In the genomic region with DNA sequence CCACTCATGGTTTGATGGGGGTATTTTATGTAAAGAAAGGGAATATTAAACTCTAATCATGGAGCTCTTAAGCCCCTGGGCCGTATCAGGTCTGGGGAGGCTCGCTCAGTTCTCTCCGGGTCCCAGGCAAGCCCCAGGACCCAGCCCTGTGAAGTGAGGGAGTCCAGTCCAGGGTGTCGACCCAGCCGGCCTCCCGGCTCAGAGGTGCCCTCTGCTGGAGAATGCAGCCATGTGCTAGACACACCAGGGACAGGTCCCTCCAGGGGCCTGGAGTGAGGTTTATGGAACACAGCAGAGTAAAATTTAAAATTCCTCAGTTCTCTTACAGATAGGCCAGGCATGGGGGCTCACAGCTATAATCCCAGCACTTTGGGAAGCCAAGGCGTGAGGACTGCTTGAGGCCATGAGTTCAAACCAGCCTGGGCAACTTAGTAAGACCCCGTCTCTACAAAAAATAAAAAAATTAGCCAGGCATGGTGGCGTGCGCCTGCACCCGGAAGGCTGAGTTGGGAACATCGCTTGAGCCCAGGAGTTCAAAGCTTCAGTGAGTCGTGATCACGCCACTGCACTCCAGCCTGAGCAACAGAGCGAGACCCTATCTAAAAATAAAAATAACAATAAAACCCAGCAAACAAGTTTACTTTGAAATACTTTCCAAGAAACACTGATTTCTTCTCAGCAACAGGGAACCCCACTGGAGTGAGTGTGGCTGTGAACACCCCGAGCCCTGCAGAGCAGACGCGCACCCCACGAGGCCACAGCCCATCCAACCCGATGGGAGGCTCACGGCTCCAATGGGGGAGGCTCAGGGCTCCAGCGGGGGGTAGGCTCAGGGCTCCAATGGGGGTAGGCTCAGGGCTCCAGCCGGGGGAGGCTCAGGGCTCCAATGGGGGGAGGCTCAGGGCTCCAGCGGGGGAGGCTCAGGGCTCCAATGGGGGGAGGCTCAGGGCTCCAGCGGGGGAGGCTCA, we compare ENCODE assay signal across 7 cellular contexts.
DNase-seq lines count a peak whose midpoint lies in the region; ATAC-seq and TF ChIP-seq lines count a peak whose summit lies in the region.

No MANE protein-coding gene starts in this region.

- CTCF ChIA-PET in GM10248 (lab: Yijun Ruan, JAX): interaction anchor here (0.7 to 2.6 kb wide), 16 partner anchors 7 to 131 kb away, joined by 3 to 12 read pairs (median 5); no protein-coding TSS in a partner anchor

- H3K27me3 Mint-ChIP-seq in brain: no peaks in the 10 kb centered on the region

- peaks cover 20% of the 10 kb centered on the region for H3K4me1 Mint-ChIP-seq in brain

- DNase-seq in GM10248 (ENCODE audit: extremely low spot score) (peak; percentile 91), LoVo (ENCODE audit: low spot score) (peak; percentile 24), inferior parietal cortex (ENCODE audit: extremely low spot score) (peak; percentile 61)
- peak; percentile 64 to 68 for DNase-seq in stimulated activated CD4-positive, alpha-beta T cell treated with anti-CD3 and anti-CD28 coated beads, Interleukin-1b, Interleukin-23, amount 100 ng/mL, for 4 hours (ENCODE audit: low read depth in 2 of 2)

- TF ChIP-seq CTCF in GM10248 (IDR thresholded peaks at IDR 0.05; ENCODE audit: control extremely low read depth, extremely low read depth, low read depth, missing control alignments) (peak; percentile 76), VCaP (conservative IDR thresholded peaks at IDR 0.05) (peak; percentile 72), brain (conservative IDR thresholded peaks at IDR 0.05) (peak; percentile 61 to 81)

- peaks cover 20% of the 10 kb centered on the region for H3K36me3 Mint-ChIP-seq in brain

- POLR2A ChIA-PET in GM10248 (lab: Yijun Ruan, JAX): no interaction called here

- no peaks in the 10 kb centered on the region for H3K9me3 Mint-ChIP-seq in brain

- H3K27ac Mint-ChIP-seq in brain: peak overlapping the region in 4 of 5 experiments; percentile 58 to 89 (median 64)

- H3K4me3 Mint-ChIP-seq in brain: no peak overlapping the region

- no peak overlapping the region for H3K27ac ChIP-seq in VCaP

- no peak for ATAC-seq in GM19023 (IDR thresholded peaks at IDR 0.05; ENCODE audit: unreplicated experiment)

Comparison
In these comparisons a context has a peak if more than half of its experiments do, and no peak if none do; other contexts are left out.
1. DNase-seq: peak in every context shown above with its lines; median percentile 91 in GM10248; 66 in stimulated activated CD4-positive, alpha-beta T cell treated with anti-CD3 and anti-CD28 coated beads, Interleukin-1b, Interleukin-23, amount 100 ng/mL, for 4 hours; 61 in inferior parietal cortex; 24 in LoVo.